In the genomic region with DNA sequence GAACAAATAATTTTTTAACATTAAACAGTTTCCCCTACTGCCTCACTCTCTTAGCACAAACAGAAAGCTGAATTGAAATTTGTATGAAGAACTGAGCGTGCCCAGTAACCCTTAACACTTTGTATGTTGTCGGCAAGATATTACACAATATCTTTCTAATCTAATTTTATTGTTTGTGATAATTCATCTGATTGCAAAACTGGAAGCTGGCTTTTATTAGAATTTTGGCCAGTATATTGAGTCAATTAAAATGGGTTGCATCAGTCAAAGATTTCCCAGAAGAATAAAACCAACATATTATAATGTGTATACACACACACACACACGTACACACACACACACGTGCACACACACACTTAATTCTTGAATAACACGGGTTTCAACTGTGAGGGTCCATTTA, we compare ENCODE assay signal across 36 cellular contexts.
"Had no signal": no experiment of that assay in that cellular context is flagged by ENCODE, and none has a peak within 500 bp of the region (broad histone marks: within the 10 kb centered on the region; RNA-seq: fewer than 3 reads in every experiment).

No MANE protein-coding gene starts in this region.

- H3K9me3 ChIP-seq: heart left ventricle, neutrophil, ovary, prostate gland, sigmoid colon, stomach, suprapubic skin, tibial artery, upper lobe of right lung had no signal

- H3K4me1 ChIP-seq: heart left ventricle, prostate gland, stomach, tibial artery, upper lobe of right lung had no signal

- H3K9me3 Mint-ChIP-seq: activated CD4-positive, alpha-beta T cell treated with anti-CD3 and anti-CD28 coated beads, Interleukin-2, amount 10 ng/mL, durations not matched to agents 24 days and 14 days; activated T-helper 1 cell treated with anti-CD3 and anti-CD28 coated beads, Interleukin-12 subunit alpha, Interleukin-12 subunit beta, Interleukin-2, Interleukin-4 antibody, amounts not matched to agents 30 ng/mL and 10 ng/mL and 1 ng/mL, durations not matched to agents 14 hours and 24 hours and 36 hours; mesothelial cell of epicardium; nephron progenitor cell; stimulated activated memory B cell treated with anti-CD40 and anti-IgM and Interleukin-4, amounts not matched to agents 10 μg/mL and 1 μg/mL and 100 μg/mL, for 72 hours had no signal

- ATAC-seq: esophagus mucosa; heart left ventricle; left colon; stimulated activated memory B cell treated with anti-CD40 and anti-IgM and Interleukin-4, amounts not matched to agents 10 μg/mL and 1 μg/mL and 100 μg/mL, for 72 hours; upper lobe of right lung had no signal

- H3K4me3 ChIP-seq: heart left ventricle, ovary, prostate gland, sigmoid colon, smooth muscle cell, stomach, suprapubic skin, tibial artery, upper lobe of right lung had no signal

- H3K27me3 ChIP-seq: heart left ventricle, neutrophil, ovary, sigmoid colon, stomach, suprapubic skin, tibial artery, upper lobe of right lung had no signal

- H3K27ac Mint-ChIP-seq: activated CD4-positive, alpha-beta memory T cell treated with anti-CD3 and anti-CD28 coated beads for 36 hours; activated CD4-positive, alpha-beta T cell treated with anti-CD3 and anti-CD28 coated beads, Interleukin-2, amount 10 ng/mL, durations not matched to agents 24 days and 14 days; activated naive CD4-positive, alpha-beta T cell treated with anti-CD3 and anti-CD28 coated beads for 36 hours; activated naive CD8-positive, alpha-beta T cell treated with anti-CD3 and anti-CD28 coated beads for 36 hours; activated T-helper 1 cell treated with anti-CD3 and anti-CD28 coated beads, Interleukin-12 subunit alpha, Interleukin-12 subunit beta, Interleukin-2, Interleukin-4 antibody, amounts not matched to agents 30 ng/mL and 10 ng/mL and 1 ng/mL, durations not matched to agents 14 hours and 24 hours and 36 hours; immature natural killer cell; naive B cell; nephron progenitor cell; stimulated activated memory B cell treated with anti-CD40 and anti-IgM and Interleukin-4, amounts not matched to agents 10 μg/mL and 1 μg/mL and 100 μg/mL, for 72 hours had no signal

- DNase-seq: activated CD4-positive, alpha-beta memory T cell treated with anti-CD3 and anti-CD28 coated beads for 36 hours; activated CD4-positive, alpha-beta T cell treated with anti-CD3 and anti-CD28 coated beads, Interleukin-2, amount 10 ng/mL, durations not matched to agents 24 days and 14 days; activated CD4-positive, CD25-positive, alpha-beta regulatory T cell treated with anti-CD3 and anti-CD28 coated beads, Interleukin-2, amount 50 U/mL, for 72 hours; activated CD8-positive, alpha-beta memory T cell treated with anti-CD3 and anti-CD28 coated beads, Interleukin-2, amount 50 U/mL, for 4 hours; activated effector memory CD4-positive, alpha-beta T cell treated with anti-CD3 and anti-CD28 coated beads, Interleukin-2, amount 50 U/mL, for 16 hours; activated naive CD4-positive, alpha-beta T cell treated with anti-CD3 and anti-CD28 coated beads for 36 hours; activated naive CD8-positive, alpha-beta T cell treated with anti-CD3 and anti-CD28 coated beads for 36 hours; activated T-cell treated with anti-CD3 and anti-CD28 coated beads, Interleukin-2, amount 50 U/mL, for 1 hour; amniotic stem cell; caudate nucleus; heart left ventricle; hypothalamus; immature natural killer cell; kidney; left colon; mammary epithelial cell; naive B cell; nephron progenitor cell; ovary; retina; sigmoid colon; stimulated activated CD4-positive, alpha-beta T cell treated with anti-CD3 and anti-CD28 coated beads, Interleukin-1b, Interleukin-23, amount 100 ng/mL, for 48 hours; stimulated activated CD4-positive, alpha-beta T cell treated with anti-CD3 and anti-CD28 coated beads, Interleukin-4, amount 100 ng/mL, for 4 hours; stimulated activated CD8-positive, alpha-beta memory T cell treated with anti-CD3 and anti-CD28 coated beads, Interleukin-4, amount 100 ng/mL, for 48 hours; stomach; T-helper 2 cell; tibial artery; upper lobe of right lung had no signal

- H3K36me3 ChIP-seq: heart left ventricle, neutrophil, ovary, prostate gland, sigmoid colon, stomach, suprapubic skin, tibial artery, upper lobe of right lung had no signal

- H3K36me3 Mint-ChIP-seq: activated CD4-positive, alpha-beta memory T cell treated with anti-CD3 and anti-CD28 coated beads for 36 hours; activated naive CD8-positive, alpha-beta T cell treated with anti-CD3 and anti-CD28 coated beads for 36 hours; immature natural killer cell; mesothelial cell of epicardium; naive B cell; stimulated activated memory B cell treated with anti-CD40 and anti-IgM and Interleukin-4, amounts not matched to agents 10 μg/mL and 1 μg/mL and 100 μg/mL, for 72 hours had no signal

- H3K4me3 Mint-ChIP-seq: activated CD4-positive, alpha-beta memory T cell treated with anti-CD3 and anti-CD28 coated beads for 36 hours; activated CD4-positive, alpha-beta T cell treated with anti-CD3 and anti-CD28 coated beads, Interleukin-2, amount 10 ng/mL, durations not matched to agents 24 days and 14 days; activated naive CD4-positive, alpha-beta T cell treated with anti-CD3 and anti-CD28 coated beads for 36 hours; activated naive CD8-positive, alpha-beta T cell treated with anti-CD3 and anti-CD28 coated beads for 36 hours; activated T-helper 1 cell treated with anti-CD3 and anti-CD28 coated beads, Interleukin-12 subunit alpha, Interleukin-12 subunit beta, Interleukin-2, Interleukin-4 antibody, amounts not matched to agents 30 ng/mL and 10 ng/mL and 1 ng/mL, durations not matched to agents 14 hours and 24 hours and 36 hours; immature natural killer cell; mesothelial cell of epicardium; naive B cell; nephron progenitor cell; stimulated activated memory B cell treated with anti-CD40 and anti-IgM and Interleukin-4, amounts not matched to agents 10 μg/mL and 1 μg/mL and 100 μg/mL, for 72 hours had no signal

- H3K27ac ChIP-seq: heart left ventricle, neutrophil, ovary, prostate gland, sigmoid colon, stomach, suprapubic skin, tibial artery, upper lobe of right lung had no signal

- H3K27me3 Mint-ChIP-seq: activated CD4-positive, alpha-beta memory T cell treated with anti-CD3 and anti-CD28 coated beads for 36 hours; activated CD4-positive, alpha-beta T cell treated with anti-CD3 and anti-CD28 coated beads, Interleukin-2, amount 10 ng/mL, durations not matched to agents 24 days and 14 days; activated naive CD8-positive, alpha-beta T cell treated with anti-CD3 and anti-CD28 coated beads for 36 hours; naive B cell; stimulated activated memory B cell treated with anti-CD40 and anti-IgM and Interleukin-4, amounts not matched to agents 10 μg/mL and 1 μg/mL and 100 μg/mL, for 72 hours had no signal

- H3K4me1 Mint-ChIP-seq: activated CD4-positive, alpha-beta T cell treated with anti-CD3 and anti-CD28 coated beads, Interleukin-2, amount 10 ng/mL, durations not matched to agents 24 days and 14 days; activated naive CD8-positive, alpha-beta T cell treated with anti-CD3 and anti-CD28 coated beads for 36 hours; immature natural killer cell; naive B cell; nephron progenitor cell; stimulated activated memory B cell treated with anti-CD40 and anti-IgM and Interleukin-4, amounts not matched to agents 10 μg/mL and 1 μg/mL and 100 μg/mL, for 72 hours had no signal
